8 cellular contexts compared by ENCODE assay signal in genomic region chr10:17062493-17063487, GRCh38.
DNase-seq lines count a peak whose midpoint lies in the region; ATAC-seq and TF ChIP-seq lines count a peak whose summit lies in the region.

No MANE protein-coding gene starts in this region.

- no peak overlapping the region for H3K4me2 ChIP-seq in neural progenitor cell

- H4K20me1 ChIP-seq in neural progenitor cell (ENCODE audit: low read depth) = no peaks in the 10 kb centered on the region

- TF ChIP-seq POLR2A in esophagus squamous epithelium (IDR thresholded peaks at IDR 0.05) = no peak

- H3K9me3 ChIP-seq in Panc1 (ENCODE audit: control insufficient read depth, insufficient read depth, low read depth, low read length) = no peaks in the 10 kb centered on the region
- H3K9me3 ChIP-seq in esophagus squamous epithelium = no peaks in the 10 kb centered on the region
- H3K9me3 ChIP-seq in neural progenitor cell (ENCODE audit: low read depth) = no peaks in the 10 kb centered on the region

- CTCF ChIA-PET in Panc1 (lab: Charles Lee) = no interaction called here

- peaks cover 36% of the 10 kb centered on the region for H3K4me1 Mint-ChIP-seq in neural progenitor cell

- WGBS in esophagus squamous epithelium, 2 donors = 39 to 45% methylated on average over 9 of the region's 9 CpGs

- intact Hi-C loops in Panc1 (cut with micrococcal nuclease; ENCODE audit: unreplicated experiment) = loop anchor here (5.0 to 10.0 kb wide), 4 partner anchors 40 to 162 kb away; partner anchors contain the start of gene VIM
- intact Hi-C loops in esophagus squamous epithelium (cut with DNase I) = no loop called here

- H3K4me1 ChIP-seq in Panc1 (ENCODE audit: control insufficient read depth, insufficient read depth, low read length) (peaks cover 59% of the 10 kb centered on the region), esophagus squamous epithelium (peaks cover 0 to 26% (median 5%) of the 10 kb centered on the region in 3 donors), neural progenitor cell (no peaks in the 10 kb centered on the region)

- H3K9me3 Mint-ChIP-seq in neural progenitor cell = no peaks in the 10 kb centered on the region

- peak overlapping the region; percentile 97 for H3K27ac ChIP-seq in Panc1 (ENCODE audit: low read length)
- peak overlapping the region in 3 of 4 donors; percentile 19 to 75 (median 71) for H3K27ac ChIP-seq in esophagus squamous epithelium
- H3K27ac ChIP-seq in neural progenitor cell = no peak overlapping the region

- DNase-seq in AG08396 (ENCODE audit: low spot score) (peak; percentile 53), Panc1 (ENCODE audit: low read depth, low spot score) (peak; percentile 93), esophagus squamous epithelium (lab: John Stamatoyannopoulos, UW) (no peak), neural progenitor cell (ENCODE audit: low spot score) (peak; percentile 6), AML-193 (lab: John Stamatoyannopoulos, UW) (no peak), DMS 273 (lab: John Stamatoyannopoulos, UW; ENCODE audit: unreplicated experiment) (no peak)
- no peak for DNase-seq in activated CD8-positive, alpha-beta memory T cell treated with anti-CD3 and anti-CD28 coated beads, Interleukin-2, amount 50 U/mL, for 4 hours
- no peak for DNase-seq in stimulated activated CD4-positive, alpha-beta T cell treated with anti-CD3 and anti-CD28 coated beads, Interleukin-2, amount 100 ng/mL, for 24 hours

- in situ Hi-C loops in Panc1 (cut with HindIII; ENCODE audit: low pct_unique_long_range_greater_than_20kb, low sequenced_read_pairs) = no loop called here

- POLR2A ChIA-PET in Panc1 (lab: Charles Lee) = interaction anchor here (1.0 kb wide), 1 partner anchor 171 kb away, joined by 4 read pairs; no protein-coding TSS in a partner anchor

- H3K27me3 Mint-ChIP-seq in neural progenitor cell (ENCODE audit: insufficient read depth, low read depth) = no peaks in the 10 kb centered on the region

- H3K27ac Mint-ChIP-seq in neural progenitor cell = peak overlapping the region; percentile 52

- TF ChIP-seq CTCF in Panc1 (IDR thresholded peaks at IDR 0.05) (peak; percentile 11; the same call in 1 of the 2 replicates), esophagus squamous epithelium (IDR thresholded peaks at IDR 0.05) (no peak), neural progenitor cell (IDR thresholded peaks at IDR 0.05) (no peak)

- H3K9ac ChIP-seq in neural progenitor cell = no peak overlapping the region

- H3K36me3 ChIP-seq in Panc1 (ENCODE audit: control insufficient read depth, insufficient read depth, low read length) (no peaks in the 10 kb centered on the region), esophagus squamous epithelium (no peaks in the 10 kb centered on the region), neural progenitor cell (no peaks in the 10 kb centered on the region)

- no peak overlapping the region for H3K4me3 Mint-ChIP-seq in neural progenitor cell

- TSS peak; percentile 85 for BruUV-seq in Panc1 (replicated peaks; lab: Mats Ljungman, UMichigan)

- peak overlapping the region in 1 of 2 experiments; percentile 32; a peak in 2 of 4 replicates for H3K4me3 ChIP-seq in Panc1 (ENCODE audit: low read depth in 2 of 2, low read length in 2 of 2)
- H3K4me3 ChIP-seq in esophagus squamous epithelium = peak overlapping the region in 1 of 4 donors; percentile 16
- H3K4me3 ChIP-seq in neural progenitor cell = no peak overlapping the region

- no peaks in the 10 kb centered on the region for H3K36me3 Mint-ChIP-seq in neural progenitor cell

- peak; percentile 93 for ATAC-seq in Panc1

- H3K27me3 ChIP-seq in Panc1 (ENCODE audit: control insufficient read depth, insufficient read depth, low read length) = no peaks in the 10 kb centered on the region
- no peaks in the 10 kb centered on the region for H3K27me3 ChIP-seq in esophagus squamous epithelium
- H3K27me3 ChIP-seq in neural progenitor cell = no peaks in the 10 kb centered on the region

- no peak overlapping the region for H2AFZ ChIP-seq in neural progenitor cell (replicated peaks)

- H3K79me2 ChIP-seq in neural progenitor cell (ENCODE audit: low read depth) = no peaks in the 10 kb centered on the region

- H3F3A ChIP-seq in neural progenitor cell (ENCODE audit: low read depth) = no peaks in the 10 kb centered on the region

Comparison
In these comparisons a context has a peak if more than half of its experiments do, and no peak if none do; other contexts are left out.
1. DNase-seq: peak in AG08396 (single experiment), Panc1 (single experiment) and neural progenitor cell (single experiment); none in esophagus squamous epithelium (single experiment), AML-193 (0 of 2), activated CD8-positive, alpha-beta memory T cell treated with anti-CD3 and anti-CD28 coated beads, Interleukin-2, amount 50 U/mL, for 4 hours (single experiment), stimulated activated CD4-positive, alpha-beta T cell treated with anti-CD3 and anti-CD28 coated beads, Interleukin-2, amount 100 ng/mL, for 24 hours (0 of 2) and DMS 273 (single experiment).